ENCODE assay signal across 1 cellular context in genomic region chr16:4862639-4863038, GRCh38.
TF ChIP-seq lines count a peak whose summit lies in the region.

No MANE protein-coding gene starts in this region.

TF ChIP-seq in liver, 16 proteins besides CTCF, POLR2A, EP300 and RAD21 (continued from another document):
- TF ChIP-seq, protein P1, sequence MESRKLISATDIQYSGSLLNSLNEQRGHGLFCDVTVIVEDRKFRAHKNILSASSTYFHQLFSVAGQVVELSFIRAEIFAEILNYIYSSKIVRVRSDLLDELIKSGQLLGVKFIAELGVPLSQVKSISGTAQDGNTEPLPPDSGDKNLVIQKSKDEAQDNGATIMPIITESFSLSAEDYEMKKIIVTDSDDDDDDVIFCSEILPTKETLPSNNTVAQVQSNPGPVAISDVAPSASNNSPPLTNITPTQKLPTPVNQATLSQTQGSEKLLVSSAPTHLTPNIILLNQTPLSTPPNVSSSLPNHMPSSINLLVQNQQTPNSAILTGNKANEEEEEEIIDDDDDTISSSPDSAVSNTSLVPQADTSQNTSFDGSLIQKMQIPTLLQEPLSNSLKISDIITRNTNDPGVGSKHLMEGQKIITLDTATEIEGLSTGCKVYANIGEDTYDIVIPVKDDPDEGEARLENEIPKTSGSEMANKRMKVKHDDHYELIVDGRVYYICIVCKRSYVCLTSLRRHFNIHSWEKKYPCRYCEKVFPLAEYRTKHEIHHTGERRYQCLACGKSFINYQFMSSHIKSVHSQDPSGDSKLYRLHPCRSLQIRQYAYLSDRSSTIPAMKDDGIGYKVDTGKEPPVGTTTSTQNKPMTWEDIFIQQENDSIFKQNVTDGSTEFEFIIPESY (IDR thresholded peaks at IDR 0.05): no peak
